8 cellular contexts compared by ENCODE assay signal in the genomic region with DNA sequence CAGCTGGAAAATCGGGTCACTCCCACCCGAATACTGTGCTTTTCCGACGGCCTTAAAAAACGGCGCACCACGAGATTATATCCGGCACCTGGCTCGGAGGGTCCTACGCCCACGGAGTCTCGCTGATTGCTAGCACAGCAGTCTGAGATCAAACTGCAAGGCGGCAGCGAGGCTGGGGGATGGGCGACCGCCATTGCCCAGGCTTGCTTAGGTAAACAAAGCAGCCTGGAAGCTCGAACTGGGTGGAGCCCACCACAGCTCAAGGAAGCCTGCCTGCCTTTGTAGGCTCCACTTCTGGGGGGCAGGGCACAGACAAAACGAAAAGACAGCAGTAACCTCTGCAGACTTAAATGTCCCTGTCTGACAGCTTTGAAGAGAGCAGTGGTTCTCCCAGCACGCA.
DNase-seq lines count a peak whose midpoint lies in the region; ATAC-seq and TF ChIP-seq lines count a peak whose summit lies in the region.
"Not testable (repeated sequence)": the region's sequence is repeated elsewhere in the genome, so short reads cannot be mapped to it uniquely, and the experiment has no call there.

No MANE protein-coding gene starts in this region.

- H3K23me2 ChIP-seq in H9 (ENCODE audit: insufficient read length, low read depth, low read length, poor library complexity, severe bottlenecking): not testable (repeated sequence)

- H3K79me2 ChIP-seq in H9 (ENCODE audit: insufficient read depth, low read length); trophoblast cell (ENCODE audit: control insufficient read depth, insufficient read depth, low read length, poor library complexity): not testable (repeated sequence)

- H3K27ac ChIP-seq in H9 (ENCODE audit: insufficient read length, low read depth, low read length); esophagus squamous epithelium; trophoblast cell (ENCODE audit: low read depth, low read length): not testable (repeated sequence)

- no CpG with 5 or more reads among the region's 19 CpGs for WGBS in H9 (ENCODE audit: extremely low coverage, insufficient read length, low lambda C conversion rate)
- WGBS in esophagus squamous epithelium, 2 donors: 0 to 16% methylated on average over 1 to 13 of the region's 19 CpGs
- no CpG with 5 or more reads among the region's 19 CpGs for WGBS in trophoblast cell (ENCODE audit: extremely low coverage, insufficient coverage, insufficient read length)

- not testable (repeated sequence) for TF ChIP-seq CTCF in H9 (conservative IDR thresholded peaks at IDR 0.05); esophagus squamous epithelium (IDR thresholded peaks at IDR 0.05)

- H3K4me3 ChIP-seq in esophagus squamous epithelium: peak overlapping the region; percentile 21 to 47 (median 34)
- peak overlapping the region; percentile 44 for H3K4me3 ChIP-seq in trophoblast cell (ENCODE audit: low read depth, low read length)

- peaks cover 43% of the 10 kb centered on the region for H3K27me3 Mint-ChIP-seq in H9 (ENCODE audit: low read depth)
- H3K27me3 Mint-ChIP-seq in activated naive CD8-positive, alpha-beta T cell treated with anti-CD3 and anti-CD28 coated beads, Interleukin-2, amount 50 U/mL, for 24 hours; memory B cell: not testable (repeated sequence)

- not testable (repeated sequence) for H2BK15ac ChIP-seq in H9 (ENCODE audit: low read depth, low read length)

- H2AK5ac ChIP-seq in H9 (ENCODE audit: insufficient read length, low read length); trophoblast cell (ENCODE audit: low read length): not testable (repeated sequence)

- H3K36me3 ChIP-seq in esophagus squamous epithelium; trophoblast cell (ENCODE audit: control insufficient read depth in 1 of 2, insufficient read depth in 2 of 2, low read length in 2 of 2): not testable (repeated sequence)

- H3K36me3 Mint-ChIP-seq in H9 (ENCODE audit: insufficient read depth in 1 of 3, low read depth in 3 of 3); activated naive CD8-positive, alpha-beta T cell treated with anti-CD3 and anti-CD28 coated beads, Interleukin-2, amount 50 U/mL, for 24 hours (ENCODE audit: low read depth); memory B cell: not testable (repeated sequence)

- not testable (repeated sequence) for H3K9me3 Mint-ChIP-seq in H9; activated naive CD8-positive, alpha-beta T cell treated with anti-CD3 and anti-CD28 coated beads, Interleukin-2, amount 50 U/mL, for 24 hours; memory B cell

- H2AFZ ChIP-seq in H9 (ENCODE audit: low read length); trophoblast cell (ENCODE audit: insufficient read depth, low read length, poor library complexity): not testable (repeated sequence)

- peak overlapping the region; percentile 16 for H3K4me2 ChIP-seq in H9 (ENCODE audit: insufficient read depth, insufficient read length, low read length)
- H3K4me2 ChIP-seq in trophoblast cell (ENCODE audit: low read length): peak overlapping the region; percentile 61

- not testable (repeated sequence) for H3T11ph ChIP-seq in H9 (ENCODE audit: low read length)

- DNase-seq in H9 (peak; percentile 54), NCI-H526 treated with DMSO at 0.1 percent for 48 hours (lab: John Stamatoyannopoulos, UW) (peak; percentile 1), ureter (ENCODE audit: low spot score) (peak; percentile 61)
- DNase-seq in activated CD8-positive, alpha-beta memory T cell treated with anti-CD3 and anti-CD28 coated beads for 24 hours: peak; percentile 57
- DNase-seq in activated naive CD8-positive, alpha-beta T cell treated with anti-CD3 and anti-CD28 coated beads, Interleukin-2, amount 50 U/mL, for 24 hours: peak; percentile 5
- DNase-seq in esophagus squamous epithelium (lab: John Stamatoyannopoulos, UW); memory B cell (ENCODE audit: low spot score in 2 of 2); trophoblast cell: not testable (repeated sequence)

- not testable (repeated sequence) for H3K23ac ChIP-seq in H9 (ENCODE audit: insufficient read length, low read depth, low read length); trophoblast cell (ENCODE audit: low read length)

- not testable (repeated sequence) for H3K4ac ChIP-seq in H9 (ENCODE audit: low read depth, low read length); trophoblast cell (ENCODE audit: low read depth, low read length)

- H2BK120ac ChIP-seq in H9 (ENCODE audit: low read depth, low read length, poor library complexity, severe bottlenecking): not testable (repeated sequence)
- H2BK120ac ChIP-seq in trophoblast cell (ENCODE audit: insufficient read depth, low read length, poor library complexity): peak overlapping the region; percentile 33

- H3K4me3 Mint-ChIP-seq in H9 (peak overlapping the region; percentile 74 to 82), memory B cell (peak overlapping the region; percentile 8)
- peak overlapping the region; percentile 56 for H3K4me3 Mint-ChIP-seq in activated naive CD8-positive, alpha-beta T cell treated with anti-CD3 and anti-CD28 coated beads, Interleukin-2, amount 50 U/mL, for 24 hours

- H2BK20ac ChIP-seq in H9 (ENCODE audit: low read depth, low read length, poor library complexity, severe bottlenecking): not testable (repeated sequence)

- H2BK5ac ChIP-seq in H9 (ENCODE audit: insufficient read length, low read length); trophoblast cell (ENCODE audit: low read depth, low read length, poor library complexity): not testable (repeated sequence)

- not testable (repeated sequence) for H3K27me3 ChIP-seq in H9 (ENCODE audit: insufficient read depth, low read length); esophagus squamous epithelium; trophoblast cell (ENCODE audit: insufficient read depth, low read length)

- not testable (repeated sequence) for H4K8ac ChIP-seq in H9 (replicated peaks; ENCODE audit: insufficient read length, low read depth, low read length)
- peak overlapping the region; percentile 70 for H4K8ac ChIP-seq in trophoblast cell (ENCODE audit: low read depth, low read length)

- not testable (repeated sequence) for H3K9me3 ChIP-seq in H9 (ENCODE audit: control insufficient read depth, low read depth, low read length); esophagus squamous epithelium; trophoblast cell (ENCODE audit: insufficient read depth, low read depth, low read length)

- H3K9ac ChIP-seq in H9 (ENCODE audit: extremely low read depth, insufficient read length, low read length); trophoblast cell (ENCODE audit: low read length): not testable (repeated sequence)

- not testable (repeated sequence) for H4K91ac ChIP-seq in H9 (ENCODE audit: insufficient read length, low read depth, low read length)
- peak overlapping the region; percentile 37 for H4K91ac ChIP-seq in trophoblast cell (ENCODE audit: low read depth, low read length)

- H3K14ac ChIP-seq in H9 (ENCODE audit: insufficient read depth, low read length); trophoblast cell (ENCODE audit: low read length): not testable (repeated sequence)

- ATAC-seq in activated naive CD8-positive, alpha-beta T cell treated with anti-CD3 and anti-CD28 coated beads, Interleukin-2, amount 50 U/mL, for 24 hours; memory B cell (ENCODE audit: low read depth): not testable (repeated sequence)

- peak overlapping the region in 1 of 3 experiments; percentile 67; a peak in 1 of 7 replicates for H3K27ac Mint-ChIP-seq in H9
- not testable (repeated sequence) for H3K27ac Mint-ChIP-seq in activated naive CD8-positive, alpha-beta T cell treated with anti-CD3 and anti-CD28 coated beads, Interleukin-2, amount 50 U/mL, for 24 hours; memory B cell

- TF ChIP-seq POLR2A in esophagus squamous epithelium (IDR thresholded peaks at IDR 0.05): not testable (repeated sequence)

- not testable (repeated sequence) for H3K56ac ChIP-seq in H9 (ENCODE audit: insufficient read length, low read depth, low read length)

- not testable (repeated sequence) for H3K79me1 ChIP-seq in H9 (ENCODE audit: insufficient read depth, low read depth, low read length, poor library complexity, severe bottlenecking); trophoblast cell (ENCODE audit: low read length)

- H3K18ac ChIP-seq in H9 (ENCODE audit: insufficient read length, low read depth, low read length); trophoblast cell (ENCODE audit: low read length): not testable (repeated sequence)

- not testable (repeated sequence) for H3K4me1 Mint-ChIP-seq in H9; activated naive CD8-positive, alpha-beta T cell treated with anti-CD3 and anti-CD28 coated beads, Interleukin-2, amount 50 U/mL, for 24 hours; memory B cell

- intact Hi-C loops in esophagus squamous epithelium (cut with DNase I): not testable (repeated sequence)

- not testable (repeated sequence) for H2BK12ac ChIP-seq in H9 (ENCODE audit: insufficient read length, low read depth, low read length)
- H2BK12ac ChIP-seq in trophoblast cell (ENCODE audit: low read length): peak overlapping the region; percentile 22

- not testable (repeated sequence) for H4K5ac ChIP-seq in H9 (ENCODE audit: insufficient read length, low read depth, low read length)

- H4K20me1 ChIP-seq in H9 (ENCODE audit: control insufficient read depth, insufficient read depth, insufficient read length): not testable (repeated sequence)

- H4K12ac ChIP-seq in trophoblast cell (ENCODE audit: low read depth, low read length): peak overlapping the region; percentile 43

- H3K4me1 ChIP-seq in H9 (ENCODE audit: insufficient read depth, low read length); trophoblast cell (ENCODE audit: control insufficient read depth in 1 of 2, insufficient read depth in 2 of 2, low read length in 2 of 2): not testable (repeated sequence)
- peaks cover 0 to 16% (median 0%) of the 10 kb centered on the region in 3 donors for H3K4me1 ChIP-seq in esophagus squamous epithelium

Comparison
In these comparisons a context has a peak if more than half of its experiments do, and no peak if none do; other contexts are left out.
1. H3K4me3 Mint-ChIP-seq: peak in every context shown above with its lines; median percentile 78 in H9; 56 in activated naive CD8-positive, alpha-beta T cell treated with anti-CD3 and anti-CD28 coated beads, Interleukin-2, amount 50 U/mL, for 24 hours; 8 in memory B cell.